In genomic region chr10:8800426-8800825, GRCh38 we compare ENCODE assay signal across 19 cellular contexts.
"Had no signal": no experiment of that assay in that cellular context is flagged by ENCODE, and none has a peak within 500 bp of the region (broad histone marks: within the 10 kb centered on the region; RNA-seq: fewer than 3 reads in every experiment).

No MANE protein-coding gene starts in this region.

- H3K4me3 Mint-ChIP-seq: brain; neural crest cell; stimulated activated naive B cell treated with anti-CD40 and anti-IgM and Interleukin-4, amounts not matched to agents 10 μg/mL and 1 μg/mL and 100 μg/mL, for 72 hours; T-helper 17 cell; type B pancreatic cell; WTC11 had no signal

- H3K27me3 Mint-ChIP-seq: brain; stimulated activated naive B cell treated with anti-CD40 and anti-IgM and Interleukin-4, amounts not matched to agents 10 μg/mL and 1 μg/mL and 100 μg/mL, for 72 hours had no signal

- H3K9me3 ChIP-seq: colonic mucosa, gastroesophageal sphincter, lower lobe of right lung, prostate gland, suprapubic skin had no signal

- H3K9me3 Mint-ChIP-seq: type B pancreatic cell, WTC11 had no signal

- H3K4me1 Mint-ChIP-seq: brain; neural crest cell; stimulated activated naive B cell treated with anti-CD40 and anti-IgM and Interleukin-4, amounts not matched to agents 10 μg/mL and 1 μg/mL and 100 μg/mL, for 72 hours; T-helper 17 cell had no signal

- ATAC-seq: activated naive CD4-positive, alpha-beta T cell treated with anti-CD3 and anti-CD28 coated beads, Interleukin-2, amount 50 U/mL, for 72 hours; gastroesophageal sphincter; left cardiac atrium; lower lobe of right lung; right cardiac atrium; T-helper 17 cell; WTC11 had no signal

- DNase-seq: activated CD4-positive, alpha-beta T cell treated with anti-CD3 and anti-CD28 coated beads, Interleukin-2, amount 50 U/mL, for 4 hours; activated effector memory CD4-positive, alpha-beta T cell treated with Interleukin-2 at 50 U/mL for 16 hours; central memory CD4-positive, alpha-beta T cell; colonic mucosa; left cardiac atrium; lower lobe of right lung; right cardiac atrium; SHP77; small intestine; stimulated activated naive B cell treated with anti-CD40 and anti-IgM and Interleukin-4, amounts not matched to agents 10 μg/mL and 1 μg/mL and 100 μg/mL, for 72 hours; T-helper 17 cell had no signal

- H3K4me3 ChIP-seq: colonic mucosa, gastroesophageal sphincter, lower lobe of right lung, prostate gland, suprapubic skin had no signal

- H3K27ac ChIP-seq: colonic mucosa, gastroesophageal sphincter, lower lobe of right lung, prostate gland, suprapubic skin had no signal

- H3K36me3 ChIP-seq: colonic mucosa, gastroesophageal sphincter, lower lobe of right lung, prostate gland, suprapubic skin had no signal

- H3K27me3 ChIP-seq: colonic mucosa, gastroesophageal sphincter had no signal

- H3K36me3 Mint-ChIP-seq: brain; stimulated activated naive B cell treated with anti-CD40 and anti-IgM and Interleukin-4, amounts not matched to agents 10 μg/mL and 1 μg/mL and 100 μg/mL, for 72 hours; WTC11 had no signal

- H3K4me1 ChIP-seq: colonic mucosa, gastroesophageal sphincter, lower lobe of right lung, prostate gland, suprapubic skin had no signal

- H3K27ac Mint-ChIP-seq: activated naive CD4-positive, alpha-beta T cell treated with anti-CD3 and anti-CD28 coated beads, Interleukin-2, amount 50 U/mL, for 72 hours; brain; stimulated activated naive B cell treated with anti-CD40 and anti-IgM and Interleukin-4, amounts not matched to agents 10 μg/mL and 1 μg/mL and 100 μg/mL, for 72 hours; T-helper 17 cell; type B pancreatic cell; WTC11 had no signal
